Comparison of ENCODE assay signal across 17 cellular contexts in the genomic region with DNA sequence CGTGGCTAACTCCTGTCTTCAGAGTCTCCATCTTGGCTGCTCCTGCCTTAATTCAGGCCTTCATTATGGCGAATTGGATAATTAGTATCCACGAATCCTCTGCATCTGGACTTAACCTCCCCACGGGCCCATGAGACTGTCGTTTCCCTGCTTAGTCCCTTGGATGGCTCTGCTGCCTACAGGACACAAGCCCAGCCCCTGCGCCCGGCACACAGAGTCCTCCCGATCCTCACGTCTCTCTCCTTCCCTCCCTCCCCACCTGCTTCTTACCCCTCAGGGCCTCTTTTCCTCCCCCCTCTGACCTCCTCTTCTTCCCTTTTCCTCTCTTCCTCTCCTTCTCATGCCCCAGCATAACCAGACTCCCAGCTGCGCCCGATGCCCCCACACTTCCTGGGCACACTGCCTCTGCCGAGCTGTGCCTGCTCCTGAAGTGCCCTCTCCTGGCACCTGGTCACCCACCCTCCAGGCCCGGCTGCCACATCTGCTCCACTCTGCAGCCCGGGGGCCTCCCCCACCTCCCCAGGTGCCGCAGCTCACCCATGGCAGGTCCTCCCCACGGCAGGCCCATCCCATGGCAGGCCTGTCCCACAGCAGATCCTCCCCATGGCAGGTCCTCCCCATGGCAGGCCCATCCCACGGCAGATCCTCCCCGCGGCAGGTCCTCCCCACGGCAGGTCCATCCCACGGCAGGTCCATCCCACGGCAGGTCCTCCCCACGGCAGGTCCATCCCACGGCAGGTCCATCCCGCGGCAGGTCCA.
"Had no signal": no experiment of that assay in that cellular context is flagged by ENCODE, and none has a peak within 500 bp of the region (broad histone marks: within the 10 kb centered on the region; RNA-seq: fewer than 3 reads in every experiment).

No MANE protein-coding gene starts in this region.

- H3K4me3 ChIP-seq: body of pancreas, gastrocnemius medialis, suprapubic skin had no signal

- H3K27ac ChIP-seq: suprapubic skin had no signal

- FAIRE-seq: small intestine had no signal

- H3K27me3 ChIP-seq: body of pancreas, gastrocnemius medialis, suprapubic skin had no signal

- ATAC-seq: activated CD8-positive, alpha-beta T cell treated with anti-CD3 and anti-CD28 coated beads, Interleukin-2, amount 10 ng/mL, durations not matched to agents 7 days and 5 days; activated naive CD4-positive, alpha-beta T cell treated with anti-CD3 and anti-CD28 coated beads, Interleukin-2, amount 50 U/mL, for 72 hours; activated T-cell treated with anti-CD3 and anti-CD28 coated beads, Interleukin-2, amount 50 U/mL, for 72 hours; body of pancreas; effector memory CD8-positive, alpha-beta T cell; gastrocnemius medialis; T-helper 17 cell had no signal

- H3K36me3 ChIP-seq: gastrocnemius medialis, suprapubic skin had no signal

- H3K27me3 Mint-ChIP-seq: activated CD4-positive, alpha-beta T cell treated with anti-CD3 and anti-CD28 coated beads, Interleukin-2, amount 10 ng/mL, durations not matched to agents 24 days and 14 days; effector memory CD8-positive, alpha-beta T cell; stimulated activated naive CD8-positive, alpha-beta T cell treated with anti-CD3 and anti-CD28 coated beads, Interleukin-15, Interleukin-2, amounts not matched to agents 100 ng/mL and 50 ng/mL, for 24 hours had no signal

- H3K4me1 Mint-ChIP-seq: activated CD4-positive, alpha-beta T cell treated with anti-CD3 and anti-CD28 coated beads, Interleukin-2, amount 10 ng/mL, durations not matched to agents 24 days and 14 days had no signal

- DNase-seq: activated CD4-positive, alpha-beta T cell treated with anti-CD3 and anti-CD28 coated beads, Interleukin-2, amount 10 ng/mL, durations not matched to agents 24 days and 14 days; activated CD8-positive, alpha-beta memory T cell treated with anti-CD3 and anti-CD28 coated beads, Interleukin-2, amount 50 U/mL, for 4 hours; activated CD8-positive, alpha-beta T cell treated with anti-CD3 and anti-CD28 coated beads, Interleukin-2, amount 10 ng/mL, durations not matched to agents 7 days and 5 days; activated gamma-delta T cell; activated T-cell treated with anti-CD3 and anti-CD28 coated beads, Interleukin-2, amount 50 U/mL, for 72 hours; amniotic stem cell; dermis blood vessel endothelial cell; effector memory CD8-positive, alpha-beta T cell; gastrocnemius medialis; islet precursor cell; small intestine; T-helper 17 cell; trophoblast cell had no signal

- H3K27ac Mint-ChIP-seq: activated CD4-positive, alpha-beta T cell treated with anti-CD3 and anti-CD28 coated beads, Interleukin-2, amount 10 ng/mL, durations not matched to agents 24 days and 14 days; activated CD8-positive, alpha-beta T cell treated with anti-CD3 and anti-CD28 coated beads, Interleukin-2, amount 10 ng/mL, durations not matched to agents 7 days and 5 days; activated naive CD4-positive, alpha-beta T cell treated with anti-CD3 and anti-CD28 coated beads, Interleukin-2, amount 50 U/mL, for 72 hours; activated T-cell treated with anti-CD3 and anti-CD28 coated beads, Interleukin-2, amount 50 U/mL, for 72 hours; stimulated activated naive CD8-positive, alpha-beta T cell treated with anti-CD3 and anti-CD28 coated beads, Interleukin-15, Interleukin-2, amounts not matched to agents 100 ng/mL and 50 ng/mL, for 24 hours; T-helper 17 cell had no signal

- H3K4me3 Mint-ChIP-seq: activated CD4-positive, alpha-beta T cell treated with anti-CD3 and anti-CD28 coated beads, Interleukin-2, amount 10 ng/mL, durations not matched to agents 24 days and 14 days; activated CD8-positive, alpha-beta T cell treated with anti-CD3 and anti-CD28 coated beads, Interleukin-2, amount 10 ng/mL, durations not matched to agents 7 days and 5 days; activated T-cell treated with anti-CD3 and anti-CD28 coated beads, Interleukin-2, amount 50 U/mL, for 72 hours; effector memory CD8-positive, alpha-beta T cell; stimulated activated naive CD8-positive, alpha-beta T cell treated with anti-CD3 and anti-CD28 coated beads, Interleukin-15, Interleukin-2, amounts not matched to agents 100 ng/mL and 50 ng/mL, for 24 hours; T-helper 17 cell had no signal

- H3K9me3 ChIP-seq: body of pancreas, gastrocnemius medialis, suprapubic skin had no signal

- H3K9me3 Mint-ChIP-seq: activated CD4-positive, alpha-beta T cell treated with anti-CD3 and anti-CD28 coated beads, Interleukin-2, amount 10 ng/mL, durations not matched to agents 24 days and 14 days; activated naive CD4-positive, alpha-beta T cell treated with anti-CD3 and anti-CD28 coated beads, Interleukin-2, amount 50 U/mL, for 72 hours; activated T-cell treated with anti-CD3 and anti-CD28 coated beads, Interleukin-2, amount 50 U/mL, for 72 hours; effector memory CD8-positive, alpha-beta T cell; stimulated activated naive CD8-positive, alpha-beta T cell treated with anti-CD3 and anti-CD28 coated beads, Interleukin-15, Interleukin-2, amounts not matched to agents 100 ng/mL and 50 ng/mL, for 24 hours had no signal
